9 cellular contexts compared by ENCODE assay signal in the genomic region with DNA sequence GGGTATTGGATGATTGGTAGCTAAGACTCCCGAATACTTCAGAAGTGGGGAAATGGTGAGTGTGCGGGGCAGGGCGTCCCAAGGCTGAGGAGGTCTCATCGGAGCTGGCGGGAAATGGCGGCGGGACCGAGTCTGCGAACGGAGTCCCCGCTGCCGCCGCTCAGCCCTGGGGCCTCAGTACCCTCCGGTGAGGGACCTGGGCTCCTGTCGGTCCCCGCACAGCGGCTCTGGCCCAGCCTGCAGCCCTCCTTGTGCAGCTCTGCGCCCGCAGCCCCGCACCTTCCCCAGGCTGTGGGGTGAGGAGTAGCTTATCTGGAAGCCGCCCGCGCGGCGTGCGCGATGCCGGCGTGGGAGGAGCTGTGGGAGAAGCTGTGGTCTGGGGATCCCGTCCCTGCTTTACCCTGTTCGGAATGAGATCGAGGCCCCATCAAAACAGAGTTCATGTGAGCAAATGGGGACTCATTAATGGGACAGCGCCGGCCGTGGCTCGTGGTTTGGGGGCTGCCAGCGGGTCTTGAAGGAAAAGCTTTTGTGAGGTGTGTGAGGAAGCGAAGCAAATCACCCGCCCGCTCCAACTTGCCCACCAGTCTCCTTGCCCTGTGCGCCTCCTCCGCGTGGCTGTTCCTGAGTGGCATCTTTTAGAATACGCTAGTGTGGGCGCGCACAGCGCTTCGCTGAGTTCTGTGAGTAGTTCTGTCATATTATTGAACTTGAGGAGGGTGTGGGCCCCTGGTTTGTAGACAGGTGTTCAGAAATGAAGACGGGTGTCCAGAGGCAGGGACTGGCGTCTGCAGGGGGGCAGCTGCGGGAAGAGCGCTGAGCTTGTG. TPM values are rescaled to one million over a fixed set of nuclear protein-coding genes. Genes with fewer than 3 reads are reported as not detected.
DNase-seq lines count a peak whose midpoint lies in the region; ATAC-seq and TF ChIP-seq lines count a peak whose summit lies in the region.
"Had no signal": no experiment of that assay in that cellular context is flagged by ENCODE, and none has a peak within 500 bp of the region (broad histone marks: within the 10 kb centered on the region; RNA-seq: fewer than 3 reads in every experiment).

No MANE protein-coding gene starts in this region.

- POLR2A ChIA-PET in BJ (lab: Charles Lee): no interaction called here

- TF ChIP-seq RAD21 in neural cell (conservative IDR thresholded peaks at IDR 0.05): peak; percentile 10

- peak overlapping the region; percentile 86 for H3K9ac ChIP-seq in neural cell (ENCODE audit: low read length)

- H4K20me1 ChIP-seq in neural cell (ENCODE audit: insufficient read depth): no peaks in the 10 kb centered on the region

- H2AFZ ChIP-seq in neural cell (ENCODE audit: low read depth, low read length): peak overlapping the region; percentile 54

- TF ChIP-seq CTCF in BJ (IDR thresholded peaks at IDR 0.05; ENCODE audit: insufficient read depth, low read depth, low read length) (no peak), esophagus muscularis mucosa (IDR thresholded peaks at IDR 0.05) (no peak), neural cell (IDR thresholded peaks at IDR 0.05; ENCODE audit: poor library complexity, severe bottlenecking) (no peak), suprapubic skin (IDR thresholded peaks at IDR 0.05) (no peak)

- H3F3A ChIP-seq in neural cell (ENCODE audit: insufficient read depth, low read length, poor library complexity, severe bottlenecking): no peaks in the 10 kb centered on the region

- H3K4me1 ChIP-seq in esophagus muscularis mucosa (peaks cover 21 to 39% (median 26%) of the 10 kb centered on the region in 4 donors), suprapubic skin (peaks cover 23% of the 10 kb centered on the region)

- H3K27me3 ChIP-seq in BJ (ENCODE audit: control insufficient read depth, insufficient read depth, low read length): no peaks in the 10 kb centered on the region
- no peaks in the 10 kb centered on the region for H3K27me3 ChIP-seq in esophagus muscularis mucosa
- no peaks in the 10 kb centered on the region for H3K27me3 ChIP-seq in neural cell (ENCODE audit: insufficient read depth, low read depth, low read length)
- no peaks in the 10 kb centered on the region for H3K27me3 ChIP-seq in suprapubic skin

- CTCF ChIA-PET in BJ (lab: Yijun Ruan, JAX): interaction anchor here (1.0 kb wide), 1 partner anchor 13 kb away, joined by 3 read pairs; no protein-coding TSS in a partner anchor

- DNase-seq in BJ (ENCODE audit: low read depth): no peak
- DNase-seq in activated CD8-positive, alpha-beta memory T cell treated with anti-CD3 and anti-CD28 coated beads for 4 hours (ENCODE audit: low read depth in 2 of 2): peak; percentile 10 to 25
- DNase-seq in esophagus muscularis mucosa (ENCODE audit: extremely low spot score): peak; percentile 93
- DNase-seq in suprapubic skin (ENCODE audit: low spot score in 2 of 2): peak in 1 of 2 donors; percentile 76
- no peak for DNase-seq in mesenteric fat pad (ENCODE audit: low spot score)

- intact Hi-C loops in esophagus muscularis mucosa (cut with DNase I): loop anchor here (5.0 kb wide), 1 partner anchor 96 kb away; no protein-coding TSS in a partner anchor

- ATAC-seq in GM19397 (IDR thresholded peaks at IDR 0.05; ENCODE audit: unreplicated experiment) (peak; percentile 34), HG03565 (IDR thresholded peaks at IDR 0.05; ENCODE audit: unreplicated experiment) (peak; percentile 7)

- TF ChIP-seq POLR2A in esophagus muscularis mucosa (IDR thresholded peaks at IDR 0.05; ENCODE audit: low read depth): no peak
- TF ChIP-seq POLR2A in suprapubic skin (IDR thresholded peaks at IDR 0.05): peak in 1 of 2 donors; percentile 1

- H3K36me3 ChIP-seq in BJ (ENCODE audit: control insufficient read depth, insufficient read depth, low read length) (no peaks in the 10 kb centered on the region; the same call in 1 of the 2 replicates), esophagus muscularis mucosa (no peaks in the 10 kb centered on the region), neural cell (ENCODE audit: insufficient read depth, low read length) (no peaks in the 10 kb centered on the region), suprapubic skin (peaks cover 4% of the 10 kb centered on the region)

- H3K9me3 ChIP-seq in esophagus muscularis mucosa: peaks cover 0 to 8% (median 0%) of the 10 kb centered on the region in 4 donors
- H3K9me3 ChIP-seq in neural cell (ENCODE audit: low read length): no peaks in the 10 kb centered on the region
- no peaks in the 10 kb centered on the region for H3K9me3 ChIP-seq in suprapubic skin

- H3K4me3 ChIP-seq in BJ (ENCODE audit: low read depth, low read length): peak overlapping the region; percentile 84
- peak overlapping the region; percentile 88 to 96 (median 92) for H3K4me3 ChIP-seq in esophagus muscularis mucosa
- H3K4me3 ChIP-seq in neural cell (ENCODE audit: low read length): peak overlapping the region; percentile 95
- peak overlapping the region; percentile 87 for H3K4me3 ChIP-seq in suprapubic skin

- peak overlapping the region; percentile 23 for H3K4me2 ChIP-seq in neural cell (ENCODE audit: low read length)

- H3K79me2 ChIP-seq in neural cell (replicated peaks; ENCODE audit: insufficient read depth, low read length): peaks cover 42% of the 10 kb centered on the region

- H3K9me2 ChIP-seq in neural cell (ENCODE audit: insufficient read depth, low read length): no peaks in the 10 kb centered on the region

- H3K27ac ChIP-seq in esophagus muscularis mucosa (replicated peaks in 1 of 4) (peak overlapping the region; percentile 90 to 98 (median 96)), neural cell (ENCODE audit: low read length) (peak overlapping the region; percentile 88), suprapubic skin (peak overlapping the region; percentile 94)

- no peak for TF ChIP-seq EP300 in esophagus muscularis mucosa (IDR thresholded peaks at IDR 0.05)
- no peak for TF ChIP-seq EP300 in neural cell (conservative IDR thresholded peaks at IDR 0.05; ENCODE audit: poor library complexity, severe bottlenecking)
- no peak for TF ChIP-seq EP300 in suprapubic skin (IDR thresholded peaks at IDR 0.05)

- 2% methylated on average over 47 of the region's 52 CpGs for WGBS in esophagus muscularis mucosa
- WGBS in suprapubic skin: 2% methylated on average over 17 of the region's 52 CpGs

TF ChIP-seq in neural cell, 6 proteins besides CTCF, POLR2A, EP300 and RAD21:
- TF ChIP-seq TAF1 (IDR thresholded peaks at IDR 0.05; ENCODE audit: low read depth) (no peak), MXI1 (conservative IDR thresholded peaks at IDR 0.05; ENCODE audit: poor library complexity, severe bottlenecking) (peak; percentile 80), POLR2AphosphoS5 (IDR thresholded peaks at IDR 0.05) (no peak), EZH2 (IDR thresholded peaks at IDR 0.05; ENCODE audit: borderline replicate concordance, insufficient read depth, low read length, poor library complexity, severe bottlenecking) (no peak), SMC3 (conservative IDR thresholded peaks at IDR 0.05; ENCODE audit: poor library complexity) (peak; percentile 12)
- TF ChIP-seq, protein P1, sequence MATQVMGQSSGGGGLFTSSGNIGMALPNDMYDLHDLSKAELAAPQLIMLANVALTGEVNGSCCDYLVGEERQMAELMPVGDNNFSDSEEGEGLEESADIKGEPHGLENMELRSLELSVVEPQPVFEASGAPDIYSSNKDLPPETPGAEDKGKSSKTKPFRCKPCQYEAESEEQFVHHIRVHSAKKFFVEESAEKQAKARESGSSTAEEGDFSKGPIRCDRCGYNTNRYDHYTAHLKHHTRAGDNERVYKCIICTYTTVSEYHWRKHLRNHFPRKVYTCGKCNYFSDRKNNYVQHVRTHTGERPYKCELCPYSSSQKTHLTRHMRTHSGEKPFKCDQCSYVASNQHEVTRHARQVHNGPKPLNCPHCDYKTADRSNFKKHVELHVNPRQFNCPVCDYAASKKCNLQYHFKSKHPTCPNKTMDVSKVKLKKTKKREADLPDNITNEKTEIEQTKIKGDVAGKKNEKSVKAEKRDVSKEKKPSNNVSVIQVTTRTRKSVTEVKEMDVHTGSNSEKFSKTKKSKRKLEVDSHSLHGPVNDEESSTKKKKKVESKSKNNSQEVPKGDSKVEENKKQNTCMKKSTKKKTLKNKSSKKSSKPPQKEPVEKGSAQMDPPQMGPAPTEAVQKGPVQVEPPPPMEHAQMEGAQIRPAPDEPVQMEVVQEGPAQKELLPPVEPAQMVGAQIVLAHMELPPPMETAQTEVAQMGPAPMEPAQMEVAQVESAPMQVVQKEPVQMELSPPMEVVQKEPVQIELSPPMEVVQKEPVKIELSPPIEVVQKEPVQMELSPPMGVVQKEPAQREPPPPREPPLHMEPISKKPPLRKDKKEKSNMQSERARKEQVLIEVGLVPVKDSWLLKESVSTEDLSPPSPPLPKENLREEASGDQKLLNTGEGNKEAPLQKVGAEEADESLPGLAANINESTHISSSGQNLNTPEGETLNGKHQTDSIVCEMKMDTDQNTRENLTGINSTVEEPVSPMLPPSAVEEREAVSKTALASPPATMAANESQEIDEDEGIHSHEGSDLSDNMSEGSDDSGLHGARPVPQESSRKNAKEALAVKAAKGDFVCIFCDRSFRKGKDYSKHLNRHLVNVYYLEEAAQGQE (IDR thresholded peaks at IDR 0.05; ENCODE audit: borderline replicate concordance): peak; percentile 10

RNA-seq across cellular contexts. Expression of a gene that starts 0.5 kb away (rescaled TPM):
- polyA plus RNA-seq in BJ (2011; rRNA removed): 2.1 and 3.2 TPM in 2 replicates
- polyA minus RNA-seq in BJ (2011; rRNA and poly(A)+ RNA removed): 3.8 and 5.0 TPM in 2 replicates
- total RNA-seq in esophagus muscularis mucosa: 10 to 100 TPM in 2 of 4 donors, 1 to 10 TPM in 2; 8.6 to 15.0 (median 10.1) TPM
- 19.0 and 29.4 TPM in 2 replicates for polyA plus RNA-seq in neural cell
- 90.6 and 106 TPM in 2 replicates for polyA minus RNA-seq in neural cell
- total RNA-seq in suprapubic skin: 10 to 100 TPM in 2 of 4 donors, 1 to 10 TPM in 2; 5.6 to 40.6 (median 12.0) TPM
- total RNA-seq in mesenteric fat pad: 18.8 TPM

RNA-seq across cellular contexts. Expression of a gene that starts 32.9 kb away (rescaled TPM):
- 0.04 TPM in 1 of 2 replicates, not detected in the other for polyA plus RNA-seq in BJ (2011; rRNA removed)
- polyA minus RNA-seq in BJ (2011; rRNA and poly(A)+ RNA removed): 0.14 and 0.21 TPM in 2 replicates
- total RNA-seq in esophagus muscularis mucosa: under 1 TPM in 1 of 4 donors, not detected in 3; 0.50 TPM
- 0.26 TPM in 1 of 2 replicates, not detected in the other for polyA plus RNA-seq in neural cell
- 0.24 and 0.69 TPM in 2 replicates for polyA minus RNA-seq in neural cell
- total RNA-seq in suprapubic skin: 1 to 10 TPM; 1.0 to 2.3 (median 1.7) TPM
- total RNA-seq in mesenteric fat pad: 0.16 TPM
- total RNA-seq: HT1080 had no signal

Comparison
In these comparisons a context has a peak if more than half of its experiments do, and no peak if none do; other contexts are left out.
1. DNase-seq: peak in activated CD8-positive, alpha-beta memory T cell treated with anti-CD3 and anti-CD28 coated beads for 4 hours (2 of 2) and esophagus muscularis mucosa (single experiment); none in BJ (single experiment) and mesenteric fat pad (single experiment).
2. Peak in every context shown above with its lines, with median percentiles within 50 percentile points of each other: H3K4me3 ChIP-seq and H3K27ac ChIP-seq.